8 cellular contexts compared by ENCODE assay signal in genomic region chr19:917323-918151, GRCh38. TPM values are rescaled to one million over a fixed set of nuclear protein-coding genes. Genes with fewer than 3 reads are reported as not detected.
DNase-seq lines count a peak whose midpoint lies in the region; ATAC-seq and TF ChIP-seq lines count a peak whose summit lies in the region.

Gene KISS1R, plus strand, starts transcription at chr19:917333. Its CDS starts 170 bp downstream, at chr19:917503.

- intact Hi-C loops in colonic mucosa (cut with DNase I), result loop anchor here (5.0 kb wide), 1 partner anchor 50 kb away; no protein-coding TSS in a partner anchor
- intact Hi-C loops in naive thymus-derived CD4-positive, alpha-beta T cell (cut with micrococcal nuclease), result loop anchor here in 1 of 2 donors (1.0 kb wide), 2 partner anchors 8 to 24 kb away; partner anchors contain the start of genes MED16 and RNU6-9

- H3K4me1 ChIP-seq in colonic mucosa, result peaks cover 28% of the 10 kb centered on the region
- H3K4me1 ChIP-seq in naive thymus-derived CD4-positive, alpha-beta T cell (ENCODE audit: control insufficient read depth in 2 of 2, insufficient read depth in 2 of 2, low read length in 2 of 2), result peaks cover 17% of the 10 kb centered on the region in 2 donors

- POLR2A ChIA-PET in naive thymus-derived CD4-positive, alpha-beta T cell (lab: Charles Lee), result interaction anchor here (1.0 to 8.8 kb wide), 6 partner anchors 10 to 52 kb away, joined by 3 to 82 read pairs (median 20); partner anchors contain the start of genes MED16 and RNU6-9

- peaks cover 43% of the 10 kb centered on the region for H3K27me3 ChIP-seq in colonic mucosa
- no peaks in the 10 kb centered on the region for H3K27me3 ChIP-seq in naive thymus-derived CD4-positive, alpha-beta T cell (ENCODE audit: control insufficient read depth in 2 of 2, insufficient read depth in 2 of 2, low read length in 2 of 2)

- H3K4me1 Mint-ChIP-seq in naive thymus-derived CD4-positive, alpha-beta T cell, result peaks cover 10 to 32% (median 25%) of the 10 kb centered on the region in 7 donors

- peaks cover 0 to 5% (median 0%) of the 10 kb centered on the region in 5 donors for H3K27me3 Mint-ChIP-seq in naive thymus-derived CD4-positive, alpha-beta T cell

- H3K27ac Mint-ChIP-seq in naive thymus-derived CD4-positive, alpha-beta T cell, result peak within 1 kb of the TSS in 6 of 9 donors; percentile 18 to 83 (median 64)

- DNase-seq in AG10803 (ENCODE audit: low read depth) (no peak), GM13977 (ENCODE audit: low spot score) (peak; percentile 85), SW480 (ENCODE audit: low spot score) (peak; percentile 55), colonic mucosa (no peak), hippocampal formation (lab: John Stamatoyannopoulos, UW) (no peak), RKO (ENCODE audit: low spot score) (no peak)
- peak in 3 of 9 donors; percentile 36 to 55 (median 37) for DNase-seq in naive thymus-derived CD4-positive, alpha-beta T cell

- in situ Hi-C loops in GM13977 (cut with MboI; ENCODE audit: low pct_unique_long_range_greater_than_20kb, low sequenced_read_pairs, unreplicated experiment), result no loop called here

- no peaks in the 10 kb centered on the region for H3K9me3 ChIP-seq in colonic mucosa
- no peaks in the 10 kb centered on the region for H3K9me3 ChIP-seq in naive thymus-derived CD4-positive, alpha-beta T cell (ENCODE audit: control insufficient read depth in 2 of 3, low read length in 3 of 3)

- H3K36me3 ChIP-seq in colonic mucosa, result no peaks in the 10 kb centered on the region
- H3K36me3 ChIP-seq in naive thymus-derived CD4-positive, alpha-beta T cell (ENCODE audit: control insufficient read depth in 2 of 3, insufficient read depth in 3 of 3, low read length in 3 of 3), result peaks cover 0 to 7% (median 0%) of the 10 kb centered on the region in 3 experiments

- H3K9me3 Mint-ChIP-seq in naive thymus-derived CD4-positive, alpha-beta T cell, result peaks cover 0 to 2% (median 0%) of the 10 kb centered on the region in 11 donors

- CTCF ChIA-PET in naive thymus-derived CD4-positive, alpha-beta T cell (lab: Charles Lee), result interaction anchor here (2.2 to 3.2 kb wide), 2 partner anchors 54 kb away, joined by 18 to 26 read pairs; no protein-coding TSS in a partner anchor

- H3K4me3 ChIP-seq in AG10803 (ENCODE audit: low read length) (no peak within 1 kb of the TSS), colonic mucosa (peak within 1 kb of the TSS; percentile 38)
- H3K4me3 ChIP-seq in naive thymus-derived CD4-positive, alpha-beta T cell (ENCODE audit: low read length), result peak within 1 kb of the TSS; percentile 43

- TF ChIP-seq CTCF in AG10803 (conservative IDR thresholded peaks at IDR 0.05; ENCODE audit: low read length), result peak; percentile 22; the same call in 1 of the 2 replicates
- peak; percentile 81 for TF ChIP-seq CTCF in GM13977 (IDR thresholded peaks at IDR 0.05; ENCODE audit: extremely low read depth, insufficient read depth, missing control alignments)
- peak; percentile 59 for TF ChIP-seq CTCF in colonic mucosa (IDR thresholded peaks at IDR 0.05)

- peak within 1 kb of the TSS; percentile 62 to 91 (median 83) for H3K4me3 Mint-ChIP-seq in naive thymus-derived CD4-positive, alpha-beta T cell

- no peaks in the 10 kb centered on the region for H3K36me3 Mint-ChIP-seq in naive thymus-derived CD4-positive, alpha-beta T cell

- ATAC-seq in naive thymus-derived CD4-positive, alpha-beta T cell, result peak; percentile 4
- ATAC-seq in GM21737 (IDR thresholded peaks at IDR 0.05; ENCODE audit: unreplicated experiment), result no peak

- H3K9ac ChIP-seq in colonic mucosa (ENCODE audit: low read depth in 2 of 2, low read length in 2 of 2), result peak within 1 kb of the TSS in 1 of 2 donors; percentile 35

- H3K27ac ChIP-seq in colonic mucosa, result no peak within 1 kb of the TSS
- H3K27ac ChIP-seq in naive thymus-derived CD4-positive, alpha-beta T cell (ENCODE audit: low read depth, low read length), result peak within 1 kb of the TSS; percentile 63

RNA-seq across cellular contexts. Expression of gene KISS1R, which starts in this region (rescaled TPM):
- under 1 TPM in 1 of 2 donors, not detected in 1; 0.21 TPM for total RNA-seq in colonic mucosa
- total RNA-seq in naive thymus-derived CD4-positive, alpha-beta T cell, result 1 to 10 TPM; 1.1 to 3.0 (median 1.7) TPM
- polyA plus RNA-seq in naive thymus-derived CD4-positive, alpha-beta T cell, result under 1 TPM; 0.72 to 0.85 TPM

Comparison
In these comparisons a context has a peak if more than half of its experiments do, and no peak if none do; other contexts are left out.
1. DNase-seq: peak in GM13977 (single experiment) and SW480 (single experiment); none in AG10803 (single experiment), colonic mucosa (single experiment), hippocampal formation (0 of 2) and RKO (single experiment).
2. CTCF ChIP-seq: peak in every context shown above with its lines; median percentile 81 in GM13977; 59 in colonic mucosa; 22 in AG10803.